22 cellular contexts compared by ENCODE assay signal in the genomic region with DNA sequence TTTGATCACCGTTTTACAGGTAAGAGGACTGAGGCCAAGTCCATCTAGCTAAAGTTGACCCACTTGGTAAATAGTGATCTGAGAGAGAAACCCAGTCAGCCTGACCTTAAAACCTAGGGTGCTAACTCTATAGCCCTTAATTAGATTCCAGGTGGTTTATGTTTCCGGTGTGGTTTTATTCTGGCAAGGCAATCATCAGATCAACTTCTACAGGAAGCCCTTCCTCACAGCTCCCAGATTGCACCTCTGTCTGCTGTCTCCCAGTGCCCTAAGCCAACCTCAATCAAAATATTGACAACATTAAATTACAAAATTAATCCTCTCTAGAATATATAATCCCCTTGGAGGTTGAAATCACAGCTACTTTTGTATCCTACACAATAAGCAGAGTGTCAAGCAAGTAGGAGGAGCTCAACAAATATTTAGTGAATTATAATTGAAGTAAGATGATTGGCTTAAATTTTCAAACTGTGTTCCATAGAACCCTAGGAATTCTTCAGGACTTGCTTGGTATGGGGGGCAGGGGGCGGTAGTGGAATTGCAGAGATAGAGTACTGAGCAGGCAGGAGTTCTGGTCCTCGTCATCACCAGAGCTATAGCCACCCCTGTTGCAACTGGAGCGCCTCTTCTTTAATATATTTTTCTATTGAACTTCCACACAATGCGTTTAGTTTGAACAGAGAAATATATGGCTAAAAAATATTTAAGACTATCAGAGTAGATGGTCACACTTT.
DNase-seq lines count a peak whose midpoint lies in the region; ATAC-seq and TF ChIP-seq lines count a peak whose summit lies in the region.
"Had no signal": no experiment of that assay in that cellular context is flagged by ENCODE, and none has a peak within 500 bp of the region (broad histone marks: within the 10 kb centered on the region; RNA-seq: fewer than 3 reads in every experiment).

No MANE protein-coding gene starts in this region.

- peak; percentile 72 for ATAC-seq in WTC11
- ATAC-seq in HG03175 (IDR thresholded peaks at IDR 0.05; ENCODE audit: unreplicated experiment), result no peak
- ATAC-seq: K562, SK-N-SH treated with all-trans-retinoic acid at 6 μM for 48 hours had no signal

- H3K27me3 Mint-ChIP-seq in WTC11 (ENCODE audit: low read depth), result no peaks in the 10 kb centered on the region
- H3K27me3 Mint-ChIP-seq: CD8-positive, alpha-beta memory T cell had no signal

- DNase-seq in NCI-H2107 treated with DMSO at 0.1 percent for 48 hours (lab: John Stamatoyannopoulos, UW; ENCODE audit: unreplicated experiment), result peak; percentile 8
- DNase-seq in NCI-H2107 (lab: John Stamatoyannopoulos, UW), result no peak
- peak; percentile 2 for DNase-seq in Jurkat, Clone E6-1 (ENCODE audit: low read depth, low spot score)
- DNase-seq in WTC11 (ENCODE audit: low spot score), result peak; percentile 16
- peak; percentile 28 for DNase-seq in renal cortical epithelial cell (ENCODE audit: low read depth)
- DNase-seq in NCI-H1436 (lab: John Stamatoyannopoulos, UW), result no peak
- no peak for DNase-seq in amniotic stem cell (lab: John Stamatoyannopoulos, UW)
- DNase-seq: ACHN; BE2C; CD8-positive, alpha-beta memory T cell; DMS153; GM23248; HCEC 1CT; Kasumi-1; NCI-H1105; NCI-H2029; NCI-H2227 treated with DMSO at 0.1 percent for 48 hours; SIG-M5 had no signal

- POLR2A ChIA-PET in WTC11 (lab: Charles Lee), result no interaction called here

- CTCF ChIA-PET in WTC11 (lab: Charles Lee), result interaction anchor here (0.9 kb wide), 1 partner anchor 44 kb away, joined by 4 read pairs; no protein-coding TSS in a partner anchor

- peaks cover 4% of the 10 kb centered on the region for H3K4me1 Mint-ChIP-seq in WTC11
- H3K4me1 Mint-ChIP-seq: CD14-positive monocyte; CD8-positive, alpha-beta memory T cell had no signal

- H3K36me3 Mint-ChIP-seq in WTC11, result no peaks in the 10 kb centered on the region
- H3K36me3 Mint-ChIP-seq: CD14-positive monocyte; CD8-positive, alpha-beta memory T cell had no signal

- no peaks in the 10 kb centered on the region for H3K9me3 Mint-ChIP-seq in WTC11
- H3K9me3 Mint-ChIP-seq: CD8-positive, alpha-beta memory T cell had no signal

- no peak overlapping the region for H3K27ac Mint-ChIP-seq in WTC11
- H3K27ac Mint-ChIP-seq: CD14-positive monocyte had no signal

- H3K4me3 ChIP-seq in Jurkat, Clone E6-1 (ENCODE audit: low read length), result no peak overlapping the region
- H3K4me3 ChIP-seq: GM23248, K562 had no signal

- H3K4me3 Mint-ChIP-seq in WTC11, result no peak overlapping the region
- H3K4me3 Mint-ChIP-seq: CD14-positive monocyte; CD8-positive, alpha-beta memory T cell had no signal

- no peak for TF ChIP-seq CTCF in WTC11 (IDR thresholded peaks at IDR 0.05)

TF ChIP-seq in WTC11, 78 proteins besides CTCF, POLR2A, EP300 and RAD21:
- TF ChIP-seq ZNF263 (CRISPR knock-in tag; IDR thresholded peaks at IDR 0.05; ENCODE audit: low read depth) (no peak), NFE2L1 (CRISPR knock-in tag; IDR thresholded peaks at IDR 0.05) (no peak), ZNF317 (CRISPR knock-in tag; IDR thresholded peaks at IDR 0.05; ENCODE audit: borderline replicate concordance, low read depth) (no peak), RELA (CRISPR knock-in tag; IDR thresholded peaks at IDR 0.05; ENCODE audit: borderline replicate concordance) (no peak), ZNF121 (CRISPR knock-in tag; IDR thresholded peaks at IDR 0.05) (no peak), ZNF671 (CRISPR knock-in tag; IDR thresholded peaks at IDR 0.05) (no peak), CBFB (CRISPR knock-in tag; IDR thresholded peaks at IDR 0.05; ENCODE audit: low read depth) (no peak), ZNF423 (CRISPR knock-in tag; IDR thresholded peaks at IDR 0.05) (no peak), NR2C2 (CRISPR knock-in tag; IDR thresholded peaks at IDR 0.05) (no peak), IRF2 (CRISPR knock-in tag; IDR thresholded peaks at IDR 0.05; ENCODE audit: borderline replicate concordance, low read depth) (no peak), HMGA2 (CRISPR knock-in tag; IDR thresholded peaks at IDR 0.05) (no peak), NR1H2 (CRISPR knock-in tag; IDR thresholded peaks at IDR 0.05) (no peak), FOXP1 (CRISPR knock-in tag; IDR thresholded peaks at IDR 0.05; ENCODE audit: borderline replicate concordance) (no peak)
- TF ChIP-seq, protein P1, sequence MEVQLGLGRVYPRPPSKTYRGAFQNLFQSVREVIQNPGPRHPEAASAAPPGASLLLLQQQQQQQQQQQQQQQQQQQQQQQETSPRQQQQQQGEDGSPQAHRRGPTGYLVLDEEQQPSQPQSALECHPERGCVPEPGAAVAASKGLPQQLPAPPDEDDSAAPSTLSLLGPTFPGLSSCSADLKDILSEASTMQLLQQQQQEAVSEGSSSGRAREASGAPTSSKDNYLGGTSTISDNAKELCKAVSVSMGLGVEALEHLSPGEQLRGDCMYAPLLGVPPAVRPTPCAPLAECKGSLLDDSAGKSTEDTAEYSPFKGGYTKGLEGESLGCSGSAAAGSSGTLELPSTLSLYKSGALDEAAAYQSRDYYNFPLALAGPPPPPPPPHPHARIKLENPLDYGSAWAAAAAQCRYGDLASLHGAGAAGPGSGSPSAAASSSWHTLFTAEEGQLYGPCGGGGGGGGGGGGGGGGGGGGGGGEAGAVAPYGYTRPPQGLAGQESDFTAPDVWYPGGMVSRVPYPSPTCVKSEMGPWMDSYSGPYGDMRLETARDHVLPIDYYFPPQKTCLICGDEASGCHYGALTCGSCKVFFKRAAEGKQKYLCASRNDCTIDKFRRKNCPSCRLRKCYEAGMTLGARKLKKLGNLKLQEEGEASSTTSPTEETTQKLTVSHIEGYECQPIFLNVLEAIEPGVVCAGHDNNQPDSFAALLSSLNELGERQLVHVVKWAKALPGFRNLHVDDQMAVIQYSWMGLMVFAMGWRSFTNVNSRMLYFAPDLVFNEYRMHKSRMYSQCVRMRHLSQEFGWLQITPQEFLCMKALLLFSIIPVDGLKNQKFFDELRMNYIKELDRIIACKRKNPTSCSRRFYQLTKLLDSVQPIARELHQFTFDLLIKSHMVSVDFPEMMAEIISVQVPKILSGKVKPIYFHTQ (CRISPR knock-in tag; IDR thresholded peaks at IDR 0.05), result no peak
- TF ChIP-seq, protein P2, sequence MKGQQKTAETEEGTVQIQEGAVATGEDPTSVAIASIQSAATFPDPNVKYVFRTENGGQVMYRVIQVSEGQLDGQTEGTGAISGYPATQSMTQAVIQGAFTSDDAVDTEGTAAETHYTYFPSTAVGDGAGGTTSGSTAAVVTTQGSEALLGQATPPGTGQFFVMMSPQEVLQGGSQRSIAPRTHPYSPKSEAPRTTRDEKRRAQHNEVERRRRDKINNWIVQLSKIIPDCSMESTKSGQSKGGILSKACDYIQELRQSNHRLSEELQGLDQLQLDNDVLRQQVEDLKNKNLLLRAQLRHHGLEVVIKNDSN (CRISPR knock-in tag; IDR thresholded peaks at IDR 0.05), result no peak
- TF ChIP-seq, protein P3, sequence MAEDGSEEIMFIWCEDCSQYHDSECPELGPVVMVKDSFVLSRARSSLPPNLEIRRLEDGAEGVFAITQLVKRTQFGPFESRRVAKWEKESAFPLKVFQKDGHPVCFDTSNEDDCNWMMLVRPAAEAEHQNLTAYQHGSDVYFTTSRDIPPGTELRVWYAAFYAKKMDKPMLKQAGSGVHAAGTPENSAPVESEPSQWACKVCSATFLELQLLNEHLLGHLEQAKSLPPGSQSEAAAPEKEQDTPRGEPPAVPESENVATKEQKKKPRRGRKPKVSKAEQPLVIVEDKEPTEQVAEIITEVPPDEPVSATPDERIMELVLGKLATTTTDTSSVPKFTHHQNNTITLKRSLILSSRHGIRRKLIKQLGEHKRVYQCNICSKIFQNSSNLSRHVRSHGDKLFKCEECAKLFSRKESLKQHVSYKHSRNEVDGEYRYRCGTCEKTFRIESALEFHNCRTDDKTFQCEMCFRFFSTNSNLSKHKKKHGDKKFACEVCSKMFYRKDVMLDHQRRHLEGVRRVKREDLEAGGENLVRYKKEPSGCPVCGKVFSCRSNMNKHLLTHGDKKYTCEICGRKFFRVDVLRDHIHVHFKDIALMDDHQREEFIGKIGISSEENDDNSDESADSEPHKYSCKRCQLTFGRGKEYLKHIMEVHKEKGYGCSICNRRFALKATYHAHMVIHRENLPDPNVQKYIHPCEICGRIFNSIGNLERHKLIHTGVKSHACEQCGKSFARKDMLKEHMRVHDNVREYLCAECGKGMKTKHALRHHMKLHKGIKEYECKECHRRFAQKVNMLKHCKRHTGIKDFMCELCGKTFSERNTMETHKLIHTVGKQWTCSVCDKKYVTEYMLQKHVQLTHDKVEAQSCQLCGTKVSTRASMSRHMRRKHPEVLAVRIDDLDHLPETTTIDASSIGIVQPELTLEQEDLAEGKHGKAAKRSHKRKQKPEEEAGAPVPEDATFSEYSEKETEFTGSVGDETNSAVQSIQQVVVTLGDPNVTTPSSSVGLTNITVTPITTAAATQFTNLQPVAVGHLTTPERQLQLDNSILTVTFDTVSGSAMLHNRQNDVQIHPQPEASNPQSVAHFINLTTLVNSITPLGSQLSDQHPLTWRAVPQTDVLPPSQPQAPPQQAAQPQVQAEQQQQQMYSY (CRISPR knock-in tag; IDR thresholded peaks at IDR 0.05), result no peak
- TF ChIP-seq, protein P4, sequence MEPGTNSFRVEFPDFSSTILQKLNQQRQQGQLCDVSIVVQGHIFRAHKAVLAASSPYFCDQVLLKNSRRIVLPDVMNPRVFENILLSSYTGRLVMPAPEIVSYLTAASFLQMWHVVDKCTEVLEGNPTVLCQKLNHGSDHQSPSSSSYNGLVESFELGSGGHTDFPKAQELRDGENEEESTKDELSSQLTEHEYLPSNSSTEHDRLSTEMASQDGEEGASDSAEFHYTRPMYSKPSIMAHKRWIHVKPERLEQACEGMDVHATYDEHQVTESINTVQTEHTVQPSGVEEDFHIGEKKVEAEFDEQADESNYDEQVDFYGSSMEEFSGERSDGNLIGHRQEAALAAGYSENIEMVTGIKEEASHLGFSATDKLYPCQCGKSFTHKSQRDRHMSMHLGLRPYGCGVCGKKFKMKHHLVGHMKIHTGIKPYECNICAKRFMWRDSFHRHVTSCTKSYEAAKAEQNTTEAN (CRISPR knock-in tag; IDR thresholded peaks at IDR 0.05), result no peak
TF ChIP-seq in WTC11: peak in this region for 0.

Comparison
In these comparisons a context has a peak if more than half of its experiments do, and no peak if none do; other contexts are left out.
1. DNase-seq: peak in NCI-H2107 treated with DMSO at 0.1 percent for 48 hours (single experiment), Jurkat, Clone E6-1 (single experiment), WTC11 (single experiment) and renal cortical epithelial cell (single experiment); none in NCI-H2107 (single experiment), NCI-H1436 (single experiment) and amniotic stem cell (single experiment).